ENCODE assay signal across 1 cellular context in genomic region chr6:56821005-56821432, GRCh38.
TF ChIP-seq lines count a peak whose summit lies in the region.

No MANE protein-coding gene starts in this region.

TF ChIP-seq in IMR-90, 13 proteins besides CTCF, POLR2A, EP300 and RAD21:
- no peak for TF ChIP-seq SMC3 (IDR thresholded peaks at IDR 0.05; ENCODE audit: low read depth, low read length)
- no peak for TF ChIP-seq BHLHE40 (IDR thresholded peaks at IDR 0.05; ENCODE audit: low read depth, low read length)
- TF ChIP-seq ELK1 (IDR thresholded peaks at IDR 0.05; ENCODE audit: borderline replicate concordance, low read depth, low read length), result no peak
- TF ChIP-seq USF2 (IDR thresholded peaks at IDR 0.05; ENCODE audit: low read depth, low read length), result no peak
- no peak for TF ChIP-seq NFE2L2 (IDR thresholded peaks at IDR 0.05; ENCODE audit: low read depth, low read length)
- no peak for TF ChIP-seq RFX5 (IDR thresholded peaks at IDR 0.05; ENCODE audit: low read depth, low read length)
- no peak for TF ChIP-seq MXI1 (IDR thresholded peaks at IDR 0.05; ENCODE audit: borderline replicate concordance, low read depth, low read length)
- no peak for TF ChIP-seq CEBPB (IDR thresholded peaks at IDR 0.05; ENCODE audit: low read depth, low read length)
- TF ChIP-seq FOS (IDR thresholded peaks at IDR 0.05; ENCODE audit: low read depth, low read length), result no peak
- TF ChIP-seq RCOR1 (IDR thresholded peaks at IDR 0.05; ENCODE audit: insufficient replicate concordance, low read length), result no peak
- no peak for TF ChIP-seq CHD1 (IDR thresholded peaks at IDR 0.05; ENCODE audit: low read depth, low read length)
